34 cellular contexts compared by ENCODE assay signal in the genomic region with DNA sequence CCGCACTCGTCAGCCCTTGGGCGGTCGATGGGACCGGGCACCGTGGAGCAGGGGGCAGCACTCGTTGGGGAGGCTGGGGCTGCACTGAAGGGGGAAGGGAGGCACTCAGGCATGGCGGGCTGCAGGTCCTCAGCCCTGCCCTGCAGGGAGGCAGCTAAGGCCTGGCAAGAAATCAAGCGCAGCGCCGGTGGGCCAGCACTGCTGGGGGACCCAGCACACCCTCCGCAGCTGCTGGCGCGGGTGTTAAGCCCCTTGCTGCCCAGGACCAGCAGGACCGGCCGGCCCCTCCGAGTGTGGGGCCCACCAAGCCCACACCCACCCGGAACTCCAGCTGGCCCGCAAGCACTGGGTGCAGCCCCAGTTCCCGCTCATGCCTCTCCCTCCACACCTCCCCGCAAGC.
"Had no signal": no experiment of that assay in that cellular context is flagged by ENCODE, and none has a peak within 500 bp of the region (broad histone marks: within the 10 kb centered on the region; RNA-seq: fewer than 3 reads in every experiment).

No MANE protein-coding gene starts in this region.

- DNase-seq: Karpas-422, Kasumi-1, MG63, MM.1S, MV-4-11, NCI-H1048, NCI-H1092, NCI-H1092 treated with DMSO at 0.1 percent for 48 hours, NCI-H1105, NCI-H1105 treated with DMSO at 0.1 percent for 48 hours, NCI-H1417, NCI-H1417 treated with DMSO at 0.1 percent for 48 hours, NCI-H1436, NCI-H1436 treated with DMSO at 0.1 percent for 48 hours, NCI-H146, NCI-H1694, NCI-H1694 treated with DMSO at 0.1 percent for 48 hours, NCI-H187, NCI-H187 treated with DMSO at 0.1 percent for 48 hours, NCI-H1930, NCI-H2029, NCI-H2029 treated with DMSO at 0.1 percent for 48 hours, NCI-H2081, NCI-H2081 treated with DMSO at 0.1 percent for 48 hours, NCI-H2107, NCI-H2171, NCI-H2171 treated with DMSO at 0.1 percent for 48 hours, NCI-H2227 treated with DMSO at 0.1 percent for 48 hours, NCI-H226, NCI-H345, NCI-H446, NCI-H446 treated with DMSO at 0.1 percent for 48 hours, NCI-H510A, NCI-H510A treated with DMSO at 0.1 percent for 48 hours had no signal

- H3K27me3 ChIP-seq: MG63 had no signal

- H3K4me3 ChIP-seq: MG63 had no signal

- H3K36me3 ChIP-seq: MG63 had no signal

- H3K9me3 ChIP-seq: MG63 had no signal
